Comparison of ENCODE assay signal across 9 cellular contexts in genomic region chr4:114386637-114387233, GRCh38.
DNase-seq lines count a peak whose midpoint lies in the region; ATAC-seq and TF ChIP-seq lines count a peak whose summit lies in the region.
"Had no signal": no experiment of that assay in that cellular context is flagged by ENCODE, and none has a peak within 500 bp of the region (broad histone marks: within the 10 kb centered on the region; RNA-seq: fewer than 3 reads in every experiment).

No MANE protein-coding gene starts in this region.

- H2AFZ ChIP-seq in SU-DHL-6 (ENCODE audit: low read depth, low read length, severe bottlenecking): no peak overlapping the region

- no peaks in the 10 kb centered on the region for H3F3A ChIP-seq in SU-DHL-6 (ENCODE audit: insufficient read depth)

- no peak overlapping the region for H3K27ac Mint-ChIP-seq in activated T-helper 17 cell treated with anti-CD3 and anti-CD28 coated beads, Interleukin-2, amount 50 U/mL, for 72 hours
- H3K27ac Mint-ChIP-seq: activated naive CD8-positive, alpha-beta T cell had no signal

- H3K79me2 ChIP-seq in SU-DHL-6 (ENCODE audit: insufficient read depth, low read length): no peaks in the 10 kb centered on the region

- H3K4me3 ChIP-seq in SU-DHL-6 (ENCODE audit: insufficient read depth, low read length, poor library complexity, severe bottlenecking) (no peak overlapping the region), uterus (no peak overlapping the region)

- no peak overlapping the region for H3K4me3 Mint-ChIP-seq in activated T-helper 17 cell treated with anti-CD3 and anti-CD28 coated beads, Interleukin-2, amount 50 U/mL, for 72 hours
- H3K4me3 Mint-ChIP-seq: activated naive CD8-positive, alpha-beta T cell had no signal

- H3K27me3 ChIP-seq in SU-DHL-6 (ENCODE audit: low read length): no peaks in the 10 kb centered on the region
- H3K27me3 ChIP-seq in uterus: no peaks in the 10 kb centered on the region

- H3K9me3 Mint-ChIP-seq in activated T-helper 17 cell treated with anti-CD3 and anti-CD28 coated beads, Interleukin-2, amount 50 U/mL, for 72 hours: no peaks in the 10 kb centered on the region

- no peaks in the 10 kb centered on the region for H3K9me3 ChIP-seq in SU-DHL-6 (ENCODE audit: insufficient read depth, low read length)
- H3K9me3 ChIP-seq in uterus: no peaks in the 10 kb centered on the region

- TF ChIP-seq CTCF in SU-DHL-6 (IDR thresholded peaks at IDR 0.05; ENCODE audit: insufficient read depth, low read length, poor library complexity, severe bottlenecking): peak; percentile 12
- TF ChIP-seq CTCF in uterus (IDR thresholded peaks at IDR 0.05): peak; percentile 27 to 56 (median 38)

- no peaks in the 10 kb centered on the region for H3K36me3 Mint-ChIP-seq in activated T-helper 17 cell treated with anti-CD3 and anti-CD28 coated beads, Interleukin-2, amount 50 U/mL, for 72 hours (ENCODE audit: low read depth)
- H3K36me3 Mint-ChIP-seq: activated naive CD8-positive, alpha-beta T cell had no signal

- H3K27ac ChIP-seq in SU-DHL-6 (ENCODE audit: low read depth, low read length): no peak overlapping the region
- H3K27ac ChIP-seq in uterus: no peak overlapping the region

- intact Hi-C loops in uterus (cut with DNase I; ENCODE audit: low total_unique reads): no loop called here

- H3K9ac ChIP-seq in SU-DHL-6 (ENCODE audit: low read length): no peak overlapping the region

- H3K36me3 ChIP-seq in SU-DHL-6 (ENCODE audit: low read length) (no peaks in the 10 kb centered on the region), uterus (no peaks in the 10 kb centered on the region)

- DNase-seq in NCI-H2227 (lab: John Stamatoyannopoulos, UW; ENCODE audit: unreplicated experiment): peak; percentile 16
- no peak for DNase-seq in NCI-H2227 treated with DMSO at 0.1 percent for 48 hours (lab: John Stamatoyannopoulos, UW)
- DNase-seq in glomerular visceral epithelial cell (ENCODE audit: extremely low spot score): peak; percentile 55
- DNase-seq in uterus: no peak

- no peak overlapping the region for H3K4me2 ChIP-seq in SU-DHL-6 (ENCODE audit: low read depth, low read length, poor library complexity, severe bottlenecking)

- TF ChIP-seq POLR2A in uterus (IDR thresholded peaks at IDR 0.05): no peak

- H3K9me2 ChIP-seq in SU-DHL-6 (replicated peaks; ENCODE audit: insufficient read depth, low read length): no peaks in the 10 kb centered on the region

- H3K4me1 Mint-ChIP-seq in activated T-helper 17 cell treated with anti-CD3 and anti-CD28 coated beads, Interleukin-2, amount 50 U/mL, for 72 hours: no peaks in the 10 kb centered on the region

- H4K20me1 ChIP-seq in SU-DHL-6 (ENCODE audit: low read depth, low read length): no peaks in the 10 kb centered on the region

- no peaks in the 10 kb centered on the region for H3K4me1 ChIP-seq in uterus

- H3K27me3 Mint-ChIP-seq in activated T-helper 17 cell treated with anti-CD3 and anti-CD28 coated beads, Interleukin-2, amount 50 U/mL, for 72 hours: peaks cover 22% of the 10 kb centered on the region

- ATAC-seq in HG02938 (IDR thresholded peaks at IDR 0.05; ENCODE audit: unreplicated experiment) (peak; percentile 40), HG03342 (IDR thresholded peaks at IDR 0.05; ENCODE audit: unreplicated experiment) (no peak)
- ATAC-seq in activated T-helper 17 cell treated with anti-CD3 and anti-CD28 coated beads, Interleukin-2, amount 50 U/mL, for 72 hours (replicated peaks): no peak

Comparison
In these comparisons a context has a peak if more than half of its experiments do, and no peak if none do; other contexts are left out.
1. DNase-seq: peak in NCI-H2227 (single experiment) and glomerular visceral epithelial cell (single experiment); none in NCI-H2227 treated with DMSO at 0.1 percent for 48 hours (single experiment) and uterus (0 of 2).